In the genomic region with DNA sequence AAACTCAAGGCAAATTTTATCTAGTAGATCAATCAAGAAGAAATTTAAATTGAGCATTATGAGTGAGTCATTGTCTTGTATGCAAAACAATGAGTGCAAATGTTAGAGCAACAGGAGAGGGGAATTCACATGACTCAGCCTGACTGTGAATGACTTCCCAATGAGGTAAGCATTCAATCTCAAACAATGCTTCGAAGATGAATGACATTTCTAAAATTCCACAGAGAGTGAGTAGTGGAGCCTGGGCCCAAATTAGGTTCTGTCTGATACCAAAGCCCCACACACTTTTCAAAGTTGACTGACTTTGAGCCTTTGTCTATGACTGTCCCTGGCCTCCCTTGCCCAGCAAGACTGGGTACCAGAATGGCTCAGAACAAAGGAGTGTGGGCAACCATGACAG, we compare ENCODE assay signal across 10 cellular contexts.
DNase-seq lines count a peak whose midpoint lies in the region; ATAC-seq and TF ChIP-seq lines count a peak whose summit lies in the region.
"Had no signal": no experiment of that assay in that cellular context is flagged by ENCODE, and none has a peak within 500 bp of the region (broad histone marks: within the 10 kb centered on the region; RNA-seq: fewer than 3 reads in every experiment).

No MANE protein-coding gene starts in this region.

- DNase-seq in AG10803 (ENCODE audit: low read depth) (peak; percentile 73), HS-5 (ENCODE audit: low read depth) (peak; percentile 74), astrocyte of the hippocampus (ENCODE audit: low read depth, low spot score) (peak; percentile 90), islet precursor cell (peak; percentile 86)
- DNase-seq in activated CD4-positive, alpha-beta T cell treated with anti-CD3 and anti-CD28 coated beads, Interleukin-2, amount 50 U/mL, for 4 hours: no peak
- DNase-seq in activated CD4-positive, CD25-positive, alpha-beta regulatory T cell (lab: John Stamatoyannopoulos, UW): no peak

- 0 to 20% methylated on average over 1 of the region's 1 CpG for WGBS in gastroesophageal sphincter (ENCODE audit: low coverage in 1 of 2), 2 donors

- no peaks in the 10 kb centered on the region for H3K36me3 ChIP-seq in gastroesophageal sphincter
- H3K36me3 ChIP-seq: HAP-1 had no signal

- ATAC-seq in GM21360 (IDR thresholded peaks at IDR 0.05; ENCODE audit: unreplicated experiment) (no peak), gastroesophageal sphincter (no peak)
- ATAC-seq: sciatic nerve had no signal

- TF ChIP-seq CTCF in AG10803 (conservative IDR thresholded peaks at IDR 0.05; ENCODE audit: low read length) (no peak), gastroesophageal sphincter (IDR thresholded peaks at IDR 0.05) (no peak)

- H3K27me3 ChIP-seq in gastroesophageal sphincter: peaks cover 33% of the 10 kb centered on the region

- H3K4me3 ChIP-seq in AG10803 (ENCODE audit: low read length) (no peak overlapping the region), gastroesophageal sphincter (no peak overlapping the region)
- H3K4me3 ChIP-seq: HAP-1 had no signal

- no peaks in the 10 kb centered on the region for H3K4me1 ChIP-seq in gastroesophageal sphincter

- no peak overlapping the region for H3K27ac ChIP-seq in gastroesophageal sphincter

- peaks cover 0 to 18% (median 0%) of the 10 kb centered on the region in 3 donors for H3K9me3 ChIP-seq in gastroesophageal sphincter
- H3K9me3 ChIP-seq: HAP-1 had no signal

- TF ChIP-seq EP300 in gastroesophageal sphincter (IDR thresholded peaks at IDR 0.05): no peak

- no peak for TF ChIP-seq POLR2A in gastroesophageal sphincter (IDR thresholded peaks at IDR 0.05)

Comparison
In these comparisons a context has a peak if more than half of its experiments do, and no peak if none do; other contexts are left out.
1. DNase-seq: peak in AG10803 (single experiment), HS-5 (single experiment), astrocyte of the hippocampus (single experiment) and islet precursor cell (single experiment); none in activated CD4-positive, alpha-beta T cell treated with anti-CD3 and anti-CD28 coated beads, Interleukin-2, amount 50 U/mL, for 4 hours (0 of 2) and activated CD4-positive, CD25-positive, alpha-beta regulatory T cell (0 of 4).